22 cellular contexts compared by ENCODE assay signal in genomic region chr2:19881866-19882265, GRCh38. TPM values are rescaled to one million over a fixed set of nuclear protein-coding genes. Genes with fewer than 3 reads are reported as not detected.
A peak's percentile ranks its signal among the peaks of the same experiment; 100 is the strongest.
DNase-seq lines count a peak whose midpoint lies in the region; ATAC-seq and TF ChIP-seq lines count a peak whose summit lies in the region.
"Had no signal": no experiment of that assay in that cellular context is flagged by ENCODE, and none has a peak within 500 bp of the region (broad histone marks: within the 10 kb centered on the region; RNA-seq: fewer than 3 reads in every experiment).

No MANE protein-coding gene starts in this region.

- H3K4me3 ChIP-seq in CD4-positive, CD25-positive, alpha-beta regulatory T cell (ENCODE audit: low read depth, low read length): no peak overlapping the region
- H3K4me3 ChIP-seq in lung: no peak overlapping the region
- H3K4me3 ChIP-seq: SJSA1 had no signal

- peaks cover 3% of the 10 kb centered on the region for H3K36me3 ChIP-seq in CD4-positive, CD25-positive, alpha-beta regulatory T cell (ENCODE audit: control insufficient read depth, insufficient read depth, low read length)
- H3K36me3 ChIP-seq in lung (ENCODE audit: control insufficient read depth in 2 of 2, insufficient read depth in 2 of 2, low read length in 2 of 2): no peaks in the 10 kb centered on the region
- H3K36me3 ChIP-seq: SJSA1 had no signal

- no peaks in the 10 kb centered on the region for H3K27me3 Mint-ChIP-seq in CD4-positive, CD25-positive, alpha-beta regulatory T cell
- H3K27me3 Mint-ChIP-seq in activated T-helper 17 cell treated with anti-CD3 and anti-CD28 coated beads, Interleukin-2, amount 50 U/mL, for 72 hours: no peaks in the 10 kb centered on the region
- no peaks in the 10 kb centered on the region for H3K27me3 Mint-ChIP-seq in activated CD4-positive, alpha-beta memory T cell treated with anti-CD3 and anti-CD28 coated beads, Interleukin-2, amount 10 ng/mL, durations not matched to agents 7 days and 5 days
- peaks cover 0 to 6% (median 0%) of the 10 kb centered on the region in 3 donors for H3K27me3 Mint-ChIP-seq in CD14-positive monocyte (ENCODE audit: low read depth in 3 of 3)

- H3K4me3 Mint-ChIP-seq in CD4-positive, CD25-positive, alpha-beta regulatory T cell: no peak overlapping the region
- no peak overlapping the region for H3K4me3 Mint-ChIP-seq in activated T-helper 17 cell treated with anti-CD3 and anti-CD28 coated beads, Interleukin-2, amount 50 U/mL, for 72 hours
- no peak overlapping the region for H3K4me3 Mint-ChIP-seq in activated CD4-positive, alpha-beta memory T cell treated with anti-CD3 and anti-CD28 coated beads, Interleukin-2, amount 10 ng/mL, durations not matched to agents 7 days and 5 days
- H3K4me3 Mint-ChIP-seq in CD14-positive monocyte: no peak overlapping the region

- peaks cover 28% of the 10 kb centered on the region for H3K36me3 Mint-ChIP-seq in CD4-positive, CD25-positive, alpha-beta regulatory T cell
- no peaks in the 10 kb centered on the region for H3K36me3 Mint-ChIP-seq in activated T-helper 17 cell treated with anti-CD3 and anti-CD28 coated beads, Interleukin-2, amount 50 U/mL, for 72 hours (ENCODE audit: low read depth)
- H3K36me3 Mint-ChIP-seq in activated CD4-positive, alpha-beta memory T cell treated with anti-CD3 and anti-CD28 coated beads, Interleukin-2, amount 10 ng/mL, durations not matched to agents 7 days and 5 days (ENCODE audit: low read depth): peaks cover 4% of the 10 kb centered on the region
- H3K36me3 Mint-ChIP-seq in CD14-positive monocyte: peaks cover 8 to 12% of the 10 kb centered on the region in 2 donors

- no peaks in the 10 kb centered on the region for H3K4me1 ChIP-seq in CD4-positive, CD25-positive, alpha-beta regulatory T cell (ENCODE audit: control insufficient read depth, insufficient read depth, low read length, poor library complexity, severe bottlenecking)
- H3K4me1 ChIP-seq in lung (ENCODE audit: control insufficient read depth in 2 of 2, insufficient read depth in 2 of 2, low read length in 2 of 2): peaks cover 0 to 2% of the 10 kb centered on the region in 2 donors
- H3K4me1 ChIP-seq: SJSA1 had no signal

- peaks cover 0 to 2% (median 0%) of the 10 kb centered on the region in 7 donors for H3K9me3 Mint-ChIP-seq in CD4-positive, CD25-positive, alpha-beta regulatory T cell
- H3K9me3 Mint-ChIP-seq in activated T-helper 17 cell treated with anti-CD3 and anti-CD28 coated beads, Interleukin-2, amount 50 U/mL, for 72 hours: no peaks in the 10 kb centered on the region
- no peaks in the 10 kb centered on the region for H3K9me3 Mint-ChIP-seq in activated CD4-positive, alpha-beta memory T cell treated with anti-CD3 and anti-CD28 coated beads, Interleukin-2, amount 10 ng/mL, durations not matched to agents 7 days and 5 days
- peaks cover 0 to 12% (median 2%) of the 10 kb centered on the region in 7 donors for H3K9me3 Mint-ChIP-seq in CD14-positive monocyte

- POLR2A ChIA-PET in activated CD4-positive, alpha-beta memory T cell treated with anti-CD3 and anti-CD28 coated beads, Interleukin-2, amount 10 ng/mL, durations not matched to agents 7 days and 5 days (lab: Charles Lee): no interaction called here

- TF ChIP-seq CTCF in lung (IDR thresholded peaks at IDR 0.05; ENCODE audit: control extremely low read depth, extremely low read depth) (no peak), CD14-positive monocyte (IDR thresholded peaks at IDR 0.05) (no peak)

- H3K27me3 ChIP-seq in CD4-positive, CD25-positive, alpha-beta regulatory T cell (ENCODE audit: control insufficient read depth, insufficient read depth, low read length): no peaks in the 10 kb centered on the region
- H3K27me3 ChIP-seq in lung (ENCODE audit: control insufficient read depth, insufficient read depth): no peaks in the 10 kb centered on the region
- H3K27me3 ChIP-seq: SJSA1 had no signal

- no peak for ATAC-seq in CD4-positive, CD25-positive, alpha-beta regulatory T cell (ENCODE audit: low read depth in 2 of 2)
- ATAC-seq in activated T-helper 17 cell treated with anti-CD3 and anti-CD28 coated beads, Interleukin-2, amount 50 U/mL, for 72 hours (replicated peaks): no peak
- ATAC-seq in lung (ENCODE audit: insufficient read depth, low FRiP score): no peak
- ATAC-seq: HepG2 had no signal

- WGBS in lung, 2 donors: 43 to 84% methylated on average over 2 of the region's 2 CpGs

- H3K9me3 ChIP-seq in CD4-positive, CD25-positive, alpha-beta regulatory T cell (ENCODE audit: control insufficient read depth in 2 of 2, low read length in 2 of 2): no peaks in the 10 kb centered on the region
- H3K9me3 ChIP-seq in lung (ENCODE audit: control insufficient read depth in 2 of 2, insufficient read depth in 1 of 2, low read length in 1 of 2): no peaks in the 10 kb centered on the region

- no peak for DNase-seq in CD4-positive, CD25-positive, alpha-beta regulatory T cell
- peak; percentile 15 for DNase-seq in lung (ENCODE audit: low spot score)
- peak; percentile 11 for DNase-seq in stimulated activated CD8-positive, alpha-beta memory T cell treated with anti-CD3 and anti-CD28 coated beads, Interleukin-4, amount 100 ng/mL, for 48 hours
- DNase-seq in activated CD4-positive, alpha-beta memory T cell treated with anti-CD3 and anti-CD28 coated beads, Interleukin-2, amount 10 ng/mL, durations not matched to agents 7 days and 5 days: no peak
- DNase-seq in A172 (ENCODE audit: low spot score): no peak
- DNase-seq in CD14-positive monocyte (ENCODE audit: low spot score): no peak
- DNase-seq: C1 segment of cervical spinal cord, DMS53, Karpas-422, NCI-H1092, NCI-H1417 treated with DMSO at 0.1 percent for 48 hours, NCI-H187, NCI-H2081 treated with DMSO at 0.1 percent for 48 hours, NCI-H2171, NCI-H226, NCI-H510A, NCI-H69, Right ventricle myocardium superior, RPMI8226 had no signal

- H3K4me1 Mint-ChIP-seq in CD4-positive, CD25-positive, alpha-beta regulatory T cell: peaks cover 0 to 7% (median 0%) of the 10 kb centered on the region in 4 donors
- H3K4me1 Mint-ChIP-seq in activated T-helper 17 cell treated with anti-CD3 and anti-CD28 coated beads, Interleukin-2, amount 50 U/mL, for 72 hours: no peaks in the 10 kb centered on the region
- no peaks in the 10 kb centered on the region for H3K4me1 Mint-ChIP-seq in activated CD4-positive, alpha-beta memory T cell treated with anti-CD3 and anti-CD28 coated beads, Interleukin-2, amount 10 ng/mL, durations not matched to agents 7 days and 5 days
- H3K4me1 Mint-ChIP-seq in CD14-positive monocyte: peaks cover 9% of the 10 kb centered on the region

- CTCF ChIA-PET in activated CD4-positive, alpha-beta memory T cell treated with anti-CD3 and anti-CD28 coated beads, Interleukin-2, amount 10 ng/mL, durations not matched to agents 7 days and 5 days (lab: Charles Lee): no interaction called here

- intact Hi-C loops in CD14-positive monocyte (cut with micrococcal nuclease): loop anchor here in 1 of 2 donors (10.0 kb wide), 1 partner anchor 763 kb away; no protein-coding TSS in a partner anchor

- H3K27ac ChIP-seq in CD4-positive, CD25-positive, alpha-beta regulatory T cell (ENCODE audit: insufficient read depth, low read length, poor library complexity, severe bottlenecking): no peak overlapping the region
- H3K27ac ChIP-seq in lung (ENCODE audit: low read depth in 1 of 2, low read length in 1 of 2): no peak overlapping the region
- H3K27ac ChIP-seq: SJSA1 had no signal

- H3K27ac Mint-ChIP-seq in CD4-positive, CD25-positive, alpha-beta regulatory T cell: peak overlapping the region in 2 of 3 donors; percentile 2 to 45
- H3K27ac Mint-ChIP-seq in activated T-helper 17 cell treated with anti-CD3 and anti-CD28 coated beads, Interleukin-2, amount 50 U/mL, for 72 hours: peak overlapping the region; percentile 7
- H3K27ac Mint-ChIP-seq in activated CD4-positive, alpha-beta memory T cell treated with anti-CD3 and anti-CD28 coated beads, Interleukin-2, amount 10 ng/mL, durations not matched to agents 7 days and 5 days: no peak overlapping the region
- no peak overlapping the region for H3K27ac Mint-ChIP-seq in CD14-positive monocyte

RNA-seq across cellular contexts. Expression of gene TTC32, which starts 19.9 kb away (rescaled TPM):
- total RNA-seq in CD4-positive, CD25-positive, alpha-beta regulatory T cell: 40.6 TPM
- polyA plus RNA-seq in CD4-positive, CD25-positive, alpha-beta regulatory T cell: 10 to 100 TPM; 24.7 to 39.1 (median 29.2) TPM
- 10 to 100 TPM; 19.5 to 62.7 TPM for total RNA-seq in activated T-helper 17 cell treated with anti-CD3 and anti-CD28 coated beads, Interleukin-2, amount 50 U/mL, for 72 hours
- total RNA-seq in lung: 10 to 100 TPM; 13.4 to 19.0 TPM
- polyA plus RNA-seq in lung: 10 to 100 TPM; 11.5 to 47.3 TPM
- total RNA-seq in activated CD4-positive, alpha-beta memory T cell treated with anti-CD3 and anti-CD28 coated beads, Interleukin-2, amount 10 ng/mL, durations not matched to agents 7 days and 5 days: 10 to 100 TPM; 30.7 to 34.8 TPM
- total RNA-seq in A172 (2014; rRNA removed; shearing (Covaris generic)): 4.2 and 10.6 TPM in 2 replicates
- 10 to 100 TPM; 17.6 to 20.1 TPM for polyA plus RNA-seq in CD14-positive monocyte

Comparison
In these comparisons a context has a peak if more than half of its experiments do, and no peak if none do; other contexts are left out.
1. DNase-seq: peak in lung (single experiment) and stimulated activated CD8-positive, alpha-beta memory T cell treated with anti-CD3 and anti-CD28 coated beads, Interleukin-4, amount 100 ng/mL, for 48 hours (single experiment); none in CD4-positive, CD25-positive, alpha-beta regulatory T cell (0 of 3), activated CD4-positive, alpha-beta memory T cell treated with anti-CD3 and anti-CD28 coated beads, Interleukin-2, amount 10 ng/mL, durations not matched to agents 7 days and 5 days (single experiment), A172 (single experiment) and CD14-positive monocyte (single experiment).
2. H3K27ac Mint-ChIP-seq: peak in CD4-positive, CD25-positive, alpha-beta regulatory T cell (2 of 3) and activated T-helper 17 cell treated with anti-CD3 and anti-CD28 coated beads, Interleukin-2, amount 50 U/mL, for 72 hours (single experiment); none in activated CD4-positive, alpha-beta memory T cell treated with anti-CD3 and anti-CD28 coated beads, Interleukin-2, amount 10 ng/mL, durations not matched to agents 7 days and 5 days (single experiment) and CD14-positive monocyte (0 of 7).